ENCODE assay signal across 23 cellular contexts in genomic region chr2:9945596-9945995, GRCh38.
"Had no signal": no experiment of that assay in that cellular context is flagged by ENCODE, and none has a peak within 500 bp of the region (broad histone marks: within the 10 kb centered on the region; RNA-seq: fewer than 3 reads in every experiment).

No MANE protein-coding gene starts in this region.

- H3K36me3 ChIP-seq: left ventricle myocardium inferior, ovary, sigmoid colon, transverse colon, uterus, WERI-Rb-1 had no signal

- ATAC-seq: activated CD4-positive, CD25-positive, alpha-beta regulatory T cell treated with anti-CD3 and anti-CD28 coated beads, Interleukin-2, amount 50 U/mL, for 24 hours; T-helper 17 cell had no signal

- H3K4me1 ChIP-seq: uterus had no signal

- H3K4me3 ChIP-seq: left ventricle myocardium inferior, lung, ovary, sigmoid colon, transverse colon, uterus had no signal

- DNase-seq: activated CD4-positive, alpha-beta memory T cell treated with anti-CD3 and anti-CD28 coated beads, Interleukin-2, amount 10 ng/mL, durations not matched to agents 7 days and 5 days; activated CD4-positive, alpha-beta T cell treated with anti-CD3 and anti-CD28 coated beads for 48 hours; activated CD8-positive, alpha-beta memory T cell treated with anti-CD3 and anti-CD28 coated beads, Interleukin-2, amount 50 U/mL, for 48 hours; activated gamma-delta T cell; activated naive CD4-positive, alpha-beta T cell treated with anti-CD3 and anti-CD28 coated beads, Interleukin-2, amount 10 ng/mL, durations not matched to agents 7 days and 5 days; activated naive CD8-positive, alpha-beta T cell treated with anti-CD3 and anti-CD28 coated beads, Interleukin-2, amount 10 ng/mL, durations not matched to agents 7 days and 5 days; activated T-cell treated with anti-CD3 and anti-CD28 coated beads, Interleukin-2, amount 50 U/mL, for 24 hours; amygdala; left ventricle myocardium inferior; nephron progenitor cell; ovary; retina; sigmoid colon; stimulated activated CD4-positive, alpha-beta T cell treated with anti-CD3 and anti-CD28 coated beads, Interleukin-15, amount 100 ng/mL, for 24 hours; stimulated activated CD4-positive, alpha-beta T cell treated with anti-CD3 and anti-CD28 coated beads, Interleukin-2, amount 100 ng/mL, for 24 hours; stimulated activated naive CD4-positive, alpha-beta T cell; T-helper 17 cell; T1000; transverse colon; uterus; WERI-Rb-1 had no signal

- H3K9me3 ChIP-seq: left ventricle myocardium inferior, ovary, sigmoid colon, transverse colon, uterus had no signal

- H3K27ac ChIP-seq: left ventricle myocardium inferior, ovary, sigmoid colon, transverse colon, uterus, WERI-Rb-1 had no signal

- H3K27me3 ChIP-seq: ovary, uterus had no signal
